ENCODE assay signal across 20 cellular contexts in genomic region chr15:91023720-91024119, GRCh38.
"Had no signal": no experiment of that assay in that cellular context is flagged by ENCODE, and none has a peak within 500 bp of the region (broad histone marks: within the 10 kb centered on the region; RNA-seq: fewer than 3 reads in every experiment).

No MANE protein-coding gene starts in this region.

- H3K4me3 ChIP-seq: hepatocyte, testis had no signal

- ATAC-seq: activated naive CD4-positive, alpha-beta T cell treated with anti-CD3 and anti-CD28 coated beads, Interleukin-2, amount 50 U/mL, for 72 hours; activated T-cell treated with anti-CD3 and anti-CD28 coated beads, Interleukin-2, amount 50 U/mL, for 4 hours; foreskin keratinocyte; left cardiac atrium; right lobe of liver had no signal

- DNase-seq: activated CD4-positive, alpha-beta T cell treated with anti-CD3 and anti-CD28 coated beads, Interleukin-2, amount 50 U/mL, for 1 hour; activated CD8-positive, alpha-beta memory T cell treated with anti-CD3 and anti-CD28 coated beads, Interleukin-2, amount 50 U/mL, for 4 hours; activated effector memory CD4-positive, alpha-beta T cell treated with anti-CD3 and anti-CD28 coated beads, Interleukin-2, amount 50 U/mL, for 16 hours; activated T-cell treated with anti-CD3 and anti-CD28 coated beads, Interleukin-2, amount 50 U/mL, for 4 hours; amygdala; caudate nucleus; dorsolateral prefrontal cortex; foreskin keratinocyte; left cardiac atrium; mesendoderm; ovary; small intestine; stimulated activated CD4-positive, alpha-beta T cell treated with anti-CD3 and anti-CD28 coated beads, Interleukin-15, amount 100 ng/mL, for 24 hours; stimulated activated CD4-positive, alpha-beta T cell treated with anti-CD3 and anti-CD28 coated beads, Interleukin-2, amount 100 ng/mL, for 48 hours; T1000; testis had no signal

- H3K36me3 Mint-ChIP-seq: type B pancreatic cell had no signal

- H3K9me3 Mint-ChIP-seq: activated naive CD4-positive, alpha-beta T cell treated with anti-CD3 and anti-CD28 coated beads, Interleukin-2, amount 50 U/mL, for 72 hours; activated T-cell treated with anti-CD3 and anti-CD28 coated beads, Interleukin-2, amount 50 U/mL, for 4 hours; type B pancreatic cell had no signal

- H3K27me3 ChIP-seq: dorsolateral prefrontal cortex, foreskin keratinocyte, hepatocyte, ovary, right lobe of liver, testis had no signal

- H3K27me3 Mint-ChIP-seq: type B pancreatic cell had no signal

- H3K27ac ChIP-seq: foreskin keratinocyte, hepatocyte, ovary, right lobe of liver, testis had no signal

- H3K9me3 ChIP-seq: ovary, right lobe of liver, testis had no signal

- H3K36me3 ChIP-seq: ovary, right lobe of liver had no signal
